8 cellular contexts compared by ENCODE assay signal in the genomic region with DNA sequence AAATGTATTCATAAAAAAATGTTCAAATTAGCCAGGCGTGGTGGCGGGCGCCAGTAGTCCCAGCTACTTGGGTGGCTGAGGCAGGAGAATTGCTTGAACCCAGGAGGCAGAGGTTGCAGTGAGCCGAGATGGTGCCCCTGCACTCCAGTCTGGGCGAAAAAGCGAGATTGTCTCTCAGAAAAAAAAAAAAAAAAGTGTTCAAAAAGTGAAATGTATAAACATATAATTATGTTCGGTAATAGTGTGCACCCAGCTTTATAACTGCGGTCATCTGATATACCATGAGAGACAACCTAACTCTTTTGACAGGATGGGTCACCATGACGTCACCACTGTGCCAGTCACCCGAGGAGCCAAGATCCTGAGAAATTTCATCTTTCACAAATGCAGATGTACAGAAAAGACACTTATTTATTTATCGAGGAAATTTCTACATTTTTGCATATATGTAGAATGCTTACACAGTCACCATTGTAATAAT. TPM values are rescaled to one million over a fixed set of nuclear protein-coding genes. Genes with fewer than 3 reads are reported as not detected.
DNase-seq lines count a peak whose midpoint lies in the region; ATAC-seq and TF ChIP-seq lines count a peak whose summit lies in the region.

No MANE protein-coding gene starts in this region.

- ATAC-seq in lower lobe of right lung = peak in 1 of 2 donors; percentile 14
- ATAC-seq in upper lobe of right lung = no peak
- ATAC-seq in HG02588 (IDR thresholded peaks at IDR 0.05; ENCODE audit: unreplicated experiment) = no peak

- peaks cover 5% of the 10 kb centered on the region for H3K36me3 Mint-ChIP-seq in brain

- H3K27ac Mint-ChIP-seq in brain = peak overlapping the region in 3 of 5 experiments; percentile 33 to 57 (median 51)

- in situ Hi-C loops in G401 (cut with HindIII; ENCODE audit: low sequenced_read_pairs) = no loop called here

- H3K27me3 Mint-ChIP-seq in brain = peaks cover 44% of the 10 kb centered on the region

- DNase-seq in G401 (ENCODE audit: low spot score) (peak; percentile 40), NCI-H1694 (lab: John Stamatoyannopoulos, UW) (peak; percentile 16), lower lobe of right lung (no peak), upper lobe of right lung (no peak), middle frontal gyrus (ENCODE audit: extremely low spot score, low spot score) (no peak)
- no peak for DNase-seq in central memory CD4-positive, alpha-beta T cell

- H3K9me3 ChIP-seq in lower lobe of right lung (no peaks in the 10 kb centered on the region), upper lobe of right lung (no peaks in the 10 kb centered on the region)

- peak in 1 of 2 experiments; percentile 5 for TF ChIP-seq CTCF in brain (conservative IDR thresholded peaks at IDR 0.05)
- no peak for TF ChIP-seq CTCF in lower lobe of right lung (IDR thresholded peaks at IDR 0.05)
- peak; percentile 4 for TF ChIP-seq CTCF in upper lobe of right lung (IDR thresholded peaks at IDR 0.05)

- H3K27me3 ChIP-seq in lower lobe of right lung (ENCODE audit: low read depth) (no peaks in the 10 kb centered on the region), upper lobe of right lung (no peaks in the 10 kb centered on the region)

- H3K27ac ChIP-seq in lower lobe of right lung (peak overlapping the region; percentile 58), upper lobe of right lung (no peak overlapping the region)

- no peaks in the 10 kb centered on the region for H3K9me3 Mint-ChIP-seq in brain

- peaks cover 46% of the 10 kb centered on the region for H3K4me1 Mint-ChIP-seq in brain

- H3K4me3 Mint-ChIP-seq in brain = peak overlapping the region; percentile 79 to 85 (median 83)

- H3K36me3 ChIP-seq in lower lobe of right lung = no peaks in the 10 kb centered on the region
- no peaks in the 10 kb centered on the region for H3K36me3 ChIP-seq in upper lobe of right lung

- intact Hi-C loops in lower lobe of right lung (cut with DNase I) (no loop called here), upper lobe of right lung (cut with DNase I) (no loop called here)

- H3K4me3 ChIP-seq in lower lobe of right lung = peak overlapping the region; percentile 97
- peak overlapping the region; percentile 95 for H3K4me3 ChIP-seq in upper lobe of right lung

- H3K4me1 ChIP-seq in lower lobe of right lung (peaks cover 31% of the 10 kb centered on the region), upper lobe of right lung (peaks cover 30% of the 10 kb centered on the region)

RNA-seq across cellular contexts. Expression of gene RP9, which starts 0.6 kb away (rescaled TPM):
- total RNA-seq in G401 (2014; rRNA removed; shearing (Covaris generic)) = 16.6 and 27.3 TPM in 2 replicates
- polyA plus RNA-seq in brain (ENCODE audit: insufficient read depth, low read depth, low replicate concordance) = 22.7 TPM
- 11.6 TPM for total RNA-seq in lower lobe of right lung
- 11.9 TPM for total RNA-seq in upper lobe of right lung

RNA-seq across cellular contexts. Expression of gene BBS9, which starts 19.6 kb away (rescaled TPM):
- 17.7 and 21.4 TPM in 2 replicates for total RNA-seq in G401 (2014; rRNA removed; shearing (Covaris generic))
- 15.8 TPM for polyA plus RNA-seq in brain (ENCODE audit: insufficient read depth, low read depth, low replicate concordance)
- total RNA-seq in lower lobe of right lung (28.4 TPM), upper lobe of right lung (19.6 TPM)

RNA-seq across cellular contexts. Expression of gene NT5C3A, which starts 47.2 kb away (rescaled TPM):
- total RNA-seq in G401 (2014; rRNA removed; shearing (Covaris generic)) = 11.0 and 22.0 TPM in 2 replicates
- 22.3 TPM for polyA plus RNA-seq in brain (ENCODE audit: insufficient read depth, low read depth, low replicate concordance)
- total RNA-seq in lower lobe of right lung (30.3 TPM), upper lobe of right lung (34.0 TPM)

Comparison
In these comparisons a context has a peak if more than half of its experiments do, and no peak if none do; other contexts are left out.
1. DNase-seq: peak in G401 (single experiment) and NCI-H1694 (single experiment); none in lower lobe of right lung (single experiment), upper lobe of right lung (single experiment), central memory CD4-positive, alpha-beta T cell (single experiment) and middle frontal gyrus (single experiment).